8 cellular contexts compared by ENCODE assay signal in the genomic region with DNA sequence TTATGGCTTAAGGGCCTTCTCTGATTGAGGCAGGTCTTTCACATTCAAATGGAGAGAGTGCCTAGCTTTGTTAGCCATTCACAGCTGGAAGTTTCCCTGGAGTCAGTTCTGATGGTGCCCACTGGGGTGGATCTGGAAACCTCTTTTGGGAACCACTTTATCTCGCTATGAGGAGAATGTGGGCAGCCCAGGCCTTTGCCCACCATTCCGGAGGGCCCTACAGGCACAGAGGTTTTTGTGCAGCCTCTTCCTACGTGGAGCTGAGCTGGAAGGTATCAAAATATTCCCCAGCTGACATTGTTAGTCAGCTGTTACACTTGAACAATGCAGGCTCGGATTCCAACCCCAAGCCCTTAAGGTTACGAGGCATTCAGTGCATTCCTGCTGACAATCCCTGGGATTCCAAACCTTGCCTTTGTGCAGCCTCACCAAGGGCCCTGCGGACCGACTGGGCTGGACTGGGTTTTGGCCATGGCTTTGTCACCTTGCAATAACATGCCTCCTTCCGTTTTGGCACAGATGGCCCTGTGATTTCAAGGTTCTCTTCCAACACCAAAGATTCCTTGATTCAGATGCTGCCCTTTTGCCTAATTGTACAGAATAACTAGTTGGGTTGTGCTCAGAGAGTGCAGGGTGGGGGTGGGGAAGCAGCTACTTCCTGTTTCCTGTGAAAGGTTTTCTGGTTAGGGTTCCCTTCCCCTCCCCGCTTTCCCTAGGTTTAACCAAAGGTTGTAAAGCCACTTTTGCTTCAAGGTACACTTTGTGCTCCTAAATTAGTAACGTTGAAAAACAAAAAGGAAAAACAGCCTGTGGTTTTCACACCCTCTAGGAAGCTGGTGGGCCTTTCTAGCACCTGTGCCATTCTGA. TPM values are rescaled to one million over a fixed set of nuclear protein-coding genes. Genes with fewer than 3 reads are reported as not detected.
DNase-seq lines count a peak whose midpoint lies in the region; ATAC-seq and TF ChIP-seq lines count a peak whose summit lies in the region.

No MANE protein-coding gene starts in this region.

- H3K9ac ChIP-seq in ES-I3 (ENCODE audit: low read depth, low read length), result peak overlapping the region; percentile 14

- ATAC-seq in HG03139 (IDR thresholded peaks at IDR 0.05; ENCODE audit: unreplicated experiment) (no peak), HG02852 (IDR thresholded peaks at IDR 0.05; ENCODE audit: unreplicated experiment) (no peak)

- TF ChIP-seq CTCF in right atrium auricular region (IDR thresholded peaks at IDR 0.05), result peak in 1 of 2 donors; percentile 26

- H3K36me3 ChIP-seq in ES-I3 (ENCODE audit: insufficient read depth, low read length) (peaks cover 39% of the 10 kb centered on the region), right atrium auricular region (peaks cover 25% of the 10 kb centered on the region)

- H3K9me3 ChIP-seq in ES-I3 (ENCODE audit: control insufficient read depth, insufficient read depth, low read length), result no peaks in the 10 kb centered on the region
- H3K9me3 ChIP-seq in right atrium auricular region, result no peaks in the 10 kb centered on the region

- peak overlapping the region; percentile 79 to 80 for H3K27ac ChIP-seq in right atrium auricular region

- H3K4me1 ChIP-seq in ES-I3 (ENCODE audit: insufficient read depth, low read length), result peaks cover 26% of the 10 kb centered on the region
- H3K4me1 ChIP-seq in right atrium auricular region, result peaks cover 0 to 36% of the 10 kb centered on the region in 2 donors

- no peak overlapping the region for H3K4me3 ChIP-seq in right atrium auricular region

- DNase-seq in NOMO-1 (lab: John Stamatoyannopoulos, UW; ENCODE audit: unreplicated experiment in 2 of 2), result peak; percentile 27 to 60
- DNase-seq in amniotic epithelial cell (ENCODE audit: low read depth), result peak; percentile 74
- DNase-seq in right atrium auricular region (ENCODE audit: low spot score), result peak; percentile 80
- DNase-seq in putamen (ENCODE audit: low spot score), result peak; percentile 24
- no peak for DNase-seq in cerebellar nuclear complex (lab: John Stamatoyannopoulos, UW)

- H3K27me3 ChIP-seq in right atrium auricular region, result no peaks in the 10 kb centered on the region

RNA-seq across cellular contexts. Expression of a gene that starts 27.1 kb away (rescaled TPM):
- 10 to 100 TPM; 43.7 to 48.7 TPM for total RNA-seq in right atrium auricular region

RNA-seq across cellular contexts. Expression of a gene that starts 44.1 kb away (rescaled TPM):
- 10 to 100 TPM; 15.4 to 18.0 TPM for total RNA-seq in right atrium auricular region

Comparison
In these comparisons a context has a peak if more than half of its experiments do, and no peak if none do; other contexts are left out.
1. DNase-seq: peak in NOMO-1 (2 of 2), amniotic epithelial cell (single experiment), right atrium auricular region (single experiment) and putamen (single experiment); none in cerebellar nuclear complex (0 of 2).